Comparison of ENCODE assay signal across 24 cellular contexts in genomic region chr22:50536231-50536630, GRCh38. TPM values are rescaled to one million over a fixed set of nuclear protein-coding genes. Genes with fewer than 3 reads are reported as not detected.
DNase-seq lines count a peak whose midpoint lies in the region; TF ChIP-seq lines count a peak whose summit lies in the region.
"Had no signal": no experiment of that assay in that cellular context is flagged by ENCODE, and none has a peak within 500 bp of the region (broad histone marks: within the 10 kb centered on the region; RNA-seq: fewer than 3 reads in every experiment).

No MANE protein-coding gene starts in this region.

- H3K4me3 ChIP-seq in esophagus squamous epithelium: no peak overlapping the region
- H3K4me3 ChIP-seq in A673 (ENCODE audit: low read depth, low read length, poor library complexity, severe bottlenecking): no peak overlapping the region
- H3K4me3 ChIP-seq: adrenal gland, heart left ventricle had no signal

- H3K36me3 Mint-ChIP-seq in T-helper 2 cell treated with Interferon-gamma antibody and Interleukin-4, amounts not matched to agents 5 μg/mL and 100 μg/mL, for 36 hours (ENCODE audit: low read depth): peaks cover 6% of the 10 kb centered on the region
- H3K36me3 Mint-ChIP-seq in CD14-positive monocyte: peaks cover 5 to 7% of the 10 kb centered on the region in 2 donors
- H3K36me3 Mint-ChIP-seq: brain had no signal

- POLR2A ChIA-PET in A673 (lab: Charles Lee; ENCODE audit: low non-redundant PET): interaction anchor here (0.7 kb wide), 1 partner anchor 181 kb away, joined by 9 read pairs; no protein-coding TSS in a partner anchor

- intact Hi-C loops in CD14-positive monocyte (cut with micrococcal nuclease) (loop anchor here in 1 of 2 donors (10.0 kb wide), 1 partner anchor 601 kb away; no protein-coding TSS in a partner anchor), esophagus squamous epithelium (cut with DNase I) (no loop called here), A673 (cut with micrococcal nuclease; ENCODE audit: unreplicated experiment) (no loop called here)

- H3K9me3 Mint-ChIP-seq in T-helper 2 cell treated with Interferon-gamma antibody and Interleukin-4, amounts not matched to agents 5 μg/mL and 100 μg/mL, for 36 hours: no peaks in the 10 kb centered on the region
- no peaks in the 10 kb centered on the region for H3K9me3 Mint-ChIP-seq in CD14-positive monocyte
- H3K9me3 Mint-ChIP-seq: type B pancreatic cell had no signal

- DNase-seq in T-helper 2 cell treated with Interferon-gamma antibody and Interleukin-4, amounts not matched to agents 5 μg/mL and 100 μg/mL, for 36 hours (ENCODE audit: low spot score): no peak
- DNase-seq in T-helper 2 cell (no peak), CD14-positive monocyte (ENCODE audit: low spot score) (no peak), NAMALWA (ENCODE audit: low spot score) (peak; percentile 31), esophagus squamous epithelium (lab: John Stamatoyannopoulos, UW) (no peak), A673 (ENCODE audit: low spot score) (no peak), SHP77 treated with DMSO at 0.1 percent for 48 hours (lab: John Stamatoyannopoulos, UW) (no peak), NCI-H524 treated with DMSO at 0.1 percent for 48 hours (lab: John Stamatoyannopoulos, UW) (no peak)
- DNase-seq: activated CD4-positive, CD25-positive, alpha-beta regulatory T cell; adrenal gland; AML-193; DMS79; H7; heart left ventricle; NCI-H1436 treated with DMSO at 0.1 percent for 48 hours; stimulated activated CD4-positive, alpha-beta T cell treated with anti-CD3 and anti-CD28 coated beads, Interleukin-1b, Interleukin-23, amount 100 ng/mL, for 48 hours had no signal

- H3K27me3 Mint-ChIP-seq in T-helper 2 cell treated with Interferon-gamma antibody and Interleukin-4, amounts not matched to agents 5 μg/mL and 100 μg/mL, for 36 hours (ENCODE audit: low read depth): no peaks in the 10 kb centered on the region
- peaks cover 0 to 1% (median 0%) of the 10 kb centered on the region in 3 donors for H3K27me3 Mint-ChIP-seq in CD14-positive monocyte (ENCODE audit: low read depth in 3 of 3)

- H3K9me3 ChIP-seq in esophagus squamous epithelium: no peaks in the 10 kb centered on the region
- H3K9me3 ChIP-seq in A673 (ENCODE audit: low read depth, low read length, poor library complexity, severe bottlenecking): no peaks in the 10 kb centered on the region
- H3K9me3 ChIP-seq: adrenal gland, heart left ventricle had no signal

- WGBS in esophagus squamous epithelium, 2 donors: 28 to 67% methylated on average over 3 of the region's 3 CpGs

- no peak overlapping the region for H3K4me3 Mint-ChIP-seq in T-helper 2 cell treated with Interferon-gamma antibody and Interleukin-4, amounts not matched to agents 5 μg/mL and 100 μg/mL, for 36 hours
- no peak overlapping the region for H3K4me3 Mint-ChIP-seq in CD14-positive monocyte
- H3K4me3 Mint-ChIP-seq: brain, type B pancreatic cell had no signal

- peak overlapping the region; percentile 45 for H3K27ac Mint-ChIP-seq in T-helper 2 cell treated with Interferon-gamma antibody and Interleukin-4, amounts not matched to agents 5 μg/mL and 100 μg/mL, for 36 hours
- peak overlapping the region in 5 of 7 donors; percentile 15 to 100 (median 88) for H3K27ac Mint-ChIP-seq in CD14-positive monocyte
- H3K27ac Mint-ChIP-seq: brain, type B pancreatic cell had no signal

- TF ChIP-seq POLR2A in esophagus squamous epithelium (IDR thresholded peaks at IDR 0.05): no peak

- H3K27ac ChIP-seq in esophagus squamous epithelium (peak overlapping the region in 3 of 4 donors; percentile 7 to 68 (median 49)), A673 (ENCODE audit: low read depth, low read length, poor library complexity, severe bottlenecking) (no peak overlapping the region)
- H3K27ac ChIP-seq: adrenal gland, epithelial cell of prostate had no signal

- BruUV-seq in A673 (replicated peaks; lab: Mats Ljungman, UMichigan): no TSS peak

- TF ChIP-seq CTCF in CD14-positive monocyte (IDR thresholded peaks at IDR 0.05): no peak
- no peak for TF ChIP-seq CTCF in esophagus squamous epithelium (IDR thresholded peaks at IDR 0.05)
- no peak for TF ChIP-seq CTCF in A673 (conservative IDR thresholded peaks at IDR 0.05; ENCODE audit: low read depth, low read length)

- peaks cover 57% of the 10 kb centered on the region for H3K4me1 Mint-ChIP-seq in T-helper 2 cell treated with Interferon-gamma antibody and Interleukin-4, amounts not matched to agents 5 μg/mL and 100 μg/mL, for 36 hours (ENCODE audit: low read depth)
- peaks cover 73% of the 10 kb centered on the region for H3K4me1 Mint-ChIP-seq in CD14-positive monocyte

- CTCF ChIA-PET in A673 (lab: Charles Lee): interaction anchor here (0.6 to 1.4 kb wide), 2 partner anchors 11 to 84 kb away, joined by 5 to 13 read pairs; partner anchors contain the start of gene SCO2

- H3K27me3 ChIP-seq in esophagus squamous epithelium (peaks cover 0 to 34% (median 0%) of the 10 kb centered on the region in 4 donors), A673 (replicated peaks; ENCODE audit: insufficient read depth, low read depth, low read length, poor library complexity) (peaks cover 6% of the 10 kb centered on the region)
- H3K27me3 ChIP-seq: adrenal gland had no signal

- H3K4me1 ChIP-seq in esophagus squamous epithelium (peaks cover 31 to 85% (median 31%) of the 10 kb centered on the region in 3 donors), A673 (ENCODE audit: insufficient read depth, low read length, poor library complexity, severe bottlenecking) (peaks cover 20% of the 10 kb centered on the region)

- H3K36me3 ChIP-seq in esophagus squamous epithelium (no peaks in the 10 kb centered on the region), A673 (ENCODE audit: insufficient read depth, low read length, poor library complexity, severe bottlenecking) (no peaks in the 10 kb centered on the region)
- H3K36me3 ChIP-seq: adrenal gland, heart left ventricle had no signal

RNA-seq across cellular contexts. Expression of gene TYMP, which starts 6.4 kb away (rescaled TPM):
- polyA plus RNA-seq in CD14-positive monocyte: 100 to 1,000 TPM; 787 to 955 TPM
- 100 to 1,000 TPM in 2 of 4 donors, 10 to 100 TPM in 2; 86.0 to 281 (median 137) TPM for total RNA-seq in esophagus squamous epithelium
- total RNA-seq in A673 (2021): 0.58 and 0.98 TPM in 2 replicates

RNA-seq across cellular contexts. Expression of gene KLHDC7B, which starts 9.5 kb away (rescaled TPM):
- polyA plus RNA-seq in CD14-positive monocyte: 1 to 10 TPM in 1 of 2 donors, under 1 TPM in 1; 0.88 to 4.3 TPM
- total RNA-seq in esophagus squamous epithelium (under 1 TPM; 0.26 to 0.53 (median 0.40) TPM), A673 (2021) (1.4 and 1.6 TPM in 2 replicates)
- total RNA-seq: A172, cerebellum, fibroblast of villous mesenchyme, H7, lung microvascular endothelial cell, skeletal muscle tissue had no signal

RNA-seq across cellular contexts. Expression of gene SCO2, which starts 10.8 kb away (rescaled TPM):
- 10 to 100 TPM; 39.5 to 69.6 TPM for polyA plus RNA-seq in CD14-positive monocyte
- total RNA-seq in esophagus squamous epithelium (10 to 100 TPM in 1 of 4 donors, 1 to 10 TPM in 3; 5.1 to 14.9 (median 6.7) TPM), A673 (2021) (0.44 and 5.4 TPM in 2 replicates)
- total RNA-seq: cerebellum had no signal

RNA-seq across cellular contexts. Expression of gene SYCE3, which starts 26.5 kb away (rescaled TPM):
- polyA plus RNA-seq in CD14-positive monocyte: 1 to 10 TPM in 1 of 2 donors, not detected in 1; 1.9 TPM
- total RNA-seq in esophagus squamous epithelium (1 to 10 TPM in 1 of 4 donors, not detected in 3; 1.8 TPM), A673 (2021) (not detected in 2 replicates)
- total RNA-seq: cerebellum, fibroblast of villous mesenchyme, H7, heart left ventricle, lung microvascular endothelial cell, skeletal muscle tissue had no signal
- polyA plus RNA-seq: heart left ventricle had no signal

RNA-seq across cellular contexts. Expression of gene NCAPH2, which starts 28.2 kb away (rescaled TPM):
- 10 to 100 TPM; 12.5 to 18.1 TPM for polyA plus RNA-seq in CD14-positive monocyte
- 10 to 100 TPM; 30.2 to 42.6 (median 38.5) TPM for total RNA-seq in esophagus squamous epithelium
- total RNA-seq in A673 (2021): 135 TPM in 2 replicates

Comparison
In these comparisons a context has a peak if more than half of its experiments do, and no peak if none do; other contexts are left out.
1. RNA of gene TYMP, which starts 6.4 kb away (total RNA-seq): 86.0 to 281 TPM in esophagus squamous epithelium; 0.58 to 0.98 TPM in A673; every median in the first group is over 10 times any median in the second.